In genomic region chr5:135883441-135883840, GRCh38 we compare ENCODE assay signal across 1 cellular context.
TF ChIP-seq lines count a peak whose summit lies in the region.

No MANE protein-coding gene starts in this region.

TF ChIP-seq in GM12878, 131 proteins besides CTCF, POLR2A, EP300 and RAD21:
- no peak for TF ChIP-seq E2F4 (IDR thresholded peaks at IDR 0.05; ENCODE audit: low read depth, low read length)
- no peak for TF ChIP-seq RBBP5 (conservative IDR thresholded peaks at IDR 0.05)
- no peak for TF ChIP-seq ATF3 (IDR thresholded peaks at IDR 0.05; ENCODE audit: borderline replicate concordance, extremely low read depth, low read depth, low read length)
- no peak for TF ChIP-seq CBX5 (IDR thresholded peaks at IDR 0.05; ENCODE audit: low read depth)
- TF ChIP-seq CHD1 (IDR thresholded peaks at IDR 0.05; ENCODE audit: low read depth, low read length): no peak
TF ChIP-seq in GM12878: peak in this region for 0.
